In the genomic region with DNA sequence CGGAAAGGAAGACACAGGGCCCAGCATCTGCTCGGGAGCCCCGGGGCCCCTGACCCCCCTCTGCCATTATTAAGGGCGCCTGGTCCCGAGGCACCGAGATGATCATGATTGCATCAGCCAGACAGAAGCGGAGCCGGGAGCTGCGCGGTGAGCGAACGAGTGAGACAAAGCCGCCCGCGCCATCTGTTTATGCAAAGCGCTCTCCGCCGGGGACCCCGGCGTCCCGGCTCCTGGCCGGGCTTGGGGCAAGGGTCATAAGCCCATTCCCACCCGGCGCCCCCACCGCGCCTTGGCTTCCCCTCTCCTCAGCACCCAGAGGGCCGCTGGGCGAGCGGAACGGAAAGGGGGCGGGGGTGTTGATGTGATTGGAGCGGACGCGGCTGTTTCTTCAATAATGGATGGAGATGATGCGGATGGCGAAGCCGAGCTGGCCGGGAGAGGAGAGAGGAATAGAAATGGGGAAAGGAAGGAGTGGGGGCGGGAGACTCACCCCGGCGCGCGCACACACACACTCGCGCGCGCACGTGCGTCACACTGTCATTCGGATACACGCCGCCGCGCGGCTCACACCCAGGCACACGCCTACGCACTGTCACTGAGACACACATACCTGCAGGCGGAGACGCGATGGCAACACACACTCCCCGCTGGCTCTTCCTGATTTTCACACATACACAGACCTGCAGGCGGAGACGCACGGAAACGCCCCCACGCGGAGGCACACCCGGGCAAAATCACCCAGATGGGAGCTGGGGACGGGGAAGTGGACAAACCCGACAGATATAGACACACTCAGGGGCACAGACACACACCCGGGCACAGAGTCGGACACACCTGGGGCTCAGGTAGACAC, we compare ENCODE assay signal across 9 cellular contexts. TPM values are rescaled to one million over a fixed set of nuclear protein-coding genes. Genes with fewer than 3 reads are reported as not detected.
DNase-seq lines count a peak whose midpoint lies in the region; ATAC-seq, FAIRE-seq and TF ChIP-seq lines count a peak whose summit lies in the region.
"Had no signal": no experiment of that assay in that cellular context is flagged by ENCODE, and none has a peak within 500 bp of the region (broad histone marks: within the 10 kb centered on the region; RNA-seq: fewer than 3 reads in every experiment).

No MANE protein-coding gene starts in this region.

- H3K9me3 Mint-ChIP-seq in Calu3 (ENCODE audit: low read depth, unreplicated experiment) = no peaks in the 10 kb centered on the region

- H3K4me1 ChIP-seq in PC-9 (replicated peaks; ENCODE audit: insufficient read depth) = peaks cover 22% of the 10 kb centered on the region; the same call in 1 of the 2 replicates
- H3K4me1 ChIP-seq in gastroesophageal sphincter = peaks cover 2 to 86% (median 59%) of the 10 kb centered on the region in 3 donors
- H3K4me1 ChIP-seq in pancreas = peaks cover 0 to 34% (median 3%) of the 10 kb centered on the region in 3 donors
- H3K4me1 ChIP-seq in aorta (ENCODE audit: control insufficient read depth in 1 of 2, insufficient read depth in 2 of 2, low read length in 2 of 2) = no peaks in the 10 kb centered on the region

- no peaks in the 10 kb centered on the region for H3K36me3 ChIP-seq in PC-9 (ENCODE audit: low read depth)
- H3K36me3 ChIP-seq in gastroesophageal sphincter = peaks cover 0 to 5% of the 10 kb centered on the region in 2 donors
- H3K36me3 ChIP-seq in pancreas = no peaks in the 10 kb centered on the region
- H3K36me3 ChIP-seq in aorta (ENCODE audit: control insufficient read depth in 1 of 2, insufficient read depth in 2 of 2, low read length in 1 of 2) = no peaks in the 10 kb centered on the region

- BruUV-seq in Calu3 (replicated peaks; lab: Mats Ljungman, UMichigan) (no TSS peak), PC-9 (replicated peaks; lab: Mats Ljungman, UMichigan) (TSS peak; percentile 21)

- no peak for TF ChIP-seq CTCF in Calu3 (IDR thresholded peaks at IDR 0.05; ENCODE audit: unreplicated experiment)
- TF ChIP-seq CTCF in PC-9 (conservative IDR thresholded peaks at IDR 0.05) = no peak
- peak in 2 of 4 experiments; percentile 10 to 22 for TF ChIP-seq CTCF in gastroesophageal sphincter (IDR thresholded peaks at IDR 0.05)
- TF ChIP-seq CTCF in pancreas (IDR thresholded peaks at IDR 0.05) = no peak

- H3K27ac Mint-ChIP-seq in Calu3 (ENCODE audit: unreplicated experiment) = peak overlapping the region; percentile 40

- H3K27me3 ChIP-seq in PC-9 (ENCODE audit: insufficient read depth, low read depth) (peaks cover 30% of the 10 kb centered on the region), gastroesophageal sphincter (peaks cover 98% of the 10 kb centered on the region), pancreas (peaks cover 0 to 4% (median 0%) of the 10 kb centered on the region in 4 donors), aorta (ENCODE audit: control insufficient read depth in 1 of 2, insufficient read depth in 2 of 2, low read length in 1 of 2) (no peaks in the 10 kb centered on the region)

- DNase-seq in Calu3 = peak; percentile 66
- peak; percentile 40 for DNase-seq in HTR-8/SVneo (ENCODE audit: insufficient read length, low spot score)
- DNase-seq in PC-9 = peak in 1 of 2 experiments; percentile 45
- DNase-seq in activated effector memory CD4-positive, alpha-beta T cell treated with Interleukin-2 at 50 U/mL for 16 hours = peak; percentile 64
- peak in 3 of 6 donors; percentile 72 to 80 (median 76) for DNase-seq in pancreas
- peak in 1 of 2 donors; percentile 86 for DNase-seq in aorta
- DNase-seq in epidermal melanocyte (ENCODE audit: insufficient read length, low spot score) = no peak

- WGBS in gastroesophageal sphincter (ENCODE audit: low coverage in 1 of 2), 2 donors = 0% methylated on average over 1 to 25 of the region's 72 CpGs
- WGBS in pancreas, 2 donors = 0% methylated on average over 72 of the region's 72 CpGs
- 1% methylated on average over 71 to 72 of the region's 72 CpGs for WGBS in aorta, 2 donors

- no peak overlapping the region; the same call in 1 of the 2 replicates for H3K4me3 ChIP-seq in PC-9
- H3K4me3 ChIP-seq in gastroesophageal sphincter = peak overlapping the region; percentile 16 to 53
- peak overlapping the region; percentile 1 to 59 (median 30) for H3K4me3 ChIP-seq in pancreas
- H3K4me3 ChIP-seq in aorta (ENCODE audit: low read length in 2 of 2) = peak overlapping the region; percentile 7 to 44

- H3F3A ChIP-seq in PC-9 (ENCODE audit: insufficient read depth, low read depth) = peaks cover 65% of the 10 kb centered on the region

- no peaks in the 10 kb centered on the region for H3K9me2 ChIP-seq in PC-9 (ENCODE audit: insufficient read depth)

- ATAC-seq in gastroesophageal sphincter (peak; percentile 4), pancreas (peak in 3 of 4 donors; percentile 0 to 14 (median 7)), aorta (ENCODE audit: low FRiP score) (no peak)

- POLR2A ChIA-PET in PC-9 (lab: Charles Lee; ENCODE audit: unreplicated experiment) = interaction anchor here (0.5 kb wide), 1 partner anchor 111 kb away, joined by 3 read pairs; no protein-coding TSS in a partner anchor

- FAIRE-seq in HTR-8/SVneo (lab: Jason Lieb, UNC) (peak; percentile 69), pancreas (lab: Jason Lieb, UNC) (no peak)
- FAIRE-seq: TTC549 had no signal

- H3K4me1 Mint-ChIP-seq in Calu3 (ENCODE audit: low read depth, unreplicated experiment) = peaks cover 30% of the 10 kb centered on the region

- H3K27me3 Mint-ChIP-seq in Calu3 (ENCODE audit: unreplicated experiment) = peaks cover 51% of the 10 kb centered on the region

- H3K27ac ChIP-seq in PC-9 = no peak overlapping the region
- peak overlapping the region in 1 of 4 donors; percentile 22 for H3K27ac ChIP-seq in gastroesophageal sphincter
- H3K27ac ChIP-seq in pancreas = no peak overlapping the region
- no peak overlapping the region for H3K27ac ChIP-seq in aorta (ENCODE audit: low read depth in 1 of 2, low read length in 2 of 2)

- no peak for TF ChIP-seq EP300 in gastroesophageal sphincter (IDR thresholded peaks at IDR 0.05)

- CTCF ChIA-PET in Calu3 (lab: Charles Lee) = interaction anchor here (0.6 to 2.2 kb wide), 5 partner anchors 11 to 276 kb away, joined by 3 to 14 read pairs (median 3); partner anchors contain the start of gene SHMT2
- CTCF ChIA-PET in PC-9 (lab: Charles Lee) = interaction anchor here (0.6 to 1.5 kb wide), 4 partner anchors 11 to 1155 kb away, joined by 3 to 14 read pairs (median 5); partner anchors contain the start of gene SHMT2

- H3K9me3 ChIP-seq in PC-9 (ENCODE audit: insufficient read depth, low read depth) (no peaks in the 10 kb centered on the region), gastroesophageal sphincter (no peaks in the 10 kb centered on the region), pancreas (no peaks in the 10 kb centered on the region), aorta (ENCODE audit: control insufficient read depth, low read length) (no peaks in the 10 kb centered on the region)

- peak overlapping the region; percentile 50 for H3K4me2 ChIP-seq in PC-9

- H2AFZ ChIP-seq in PC-9 = no peak overlapping the region

- H3K4me3 Mint-ChIP-seq in Calu3 (ENCODE audit: low read depth, unreplicated experiment) = peak overlapping the region; percentile 82

- intact Hi-C loops in Calu3 (cut with micrococcal nuclease; ENCODE audit: unreplicated experiment) (loop anchor here (1.0 kb wide), 1 partner anchor 27 kb away; no protein-coding TSS in a partner anchor), PC-9 (cut with micrococcal nuclease; ENCODE audit: unreplicated experiment) (loop anchor here (5.0 to 10.0 kb wide), 3 partner anchors 58 to 485 kb away; partner anchors contain the start of genes PRIM1 and STAT6), pancreas (cut with DNase I) (no loop called here), aorta (cut with DNase I) (no loop called here)

- peaks cover 8% of the 10 kb centered on the region for H4K20me1 ChIP-seq in PC-9 (ENCODE audit: insufficient read depth)

- H3K36me3 Mint-ChIP-seq in Calu3 (ENCODE audit: insufficient read depth, unreplicated experiment) = peaks cover 85% of the 10 kb centered on the region

- no peaks in the 10 kb centered on the region for H3K79me2 ChIP-seq in PC-9 (ENCODE audit: low read depth)

- TF ChIP-seq POLR2A in gastroesophageal sphincter (IDR thresholded peaks at IDR 0.05) = no peak

RNA-seq across cellular contexts. Expression of gene STAC3, which starts 10.7 kb away (rescaled TPM):
- total RNA-seq in Calu3 (2022) = 5.0 and 7.0 TPM in 2 replicates
- 1.3 and 2.2 TPM in 2 replicates for total RNA-seq in PC-9 (2021)
- total RNA-seq in gastroesophageal sphincter = under 1 TPM in 3 of 4 donors, not detected in 1; 0.32 to 0.94 (median 0.35) TPM
- total RNA-seq in pancreas = 1 to 10 TPM in 2 of 6 donors, under 1 TPM in 4; 0.46 to 2.1 (median 0.76) TPM
- polyA plus RNA-seq in pancreas = 1 to 10 TPM; 2.5 to 3.0 TPM
- 1 to 10 TPM; 3.2 to 5.8 TPM for total RNA-seq in aorta
- polyA plus RNA-seq in aorta = 1 to 10 TPM in 1 of 2 donors, under 1 TPM in 1; 0.82 to 5.0 TPM

RNA-seq across cellular contexts. Expression of gene SHMT2, which starts 10.8 kb away (rescaled TPM):
- total RNA-seq in Calu3 (2022) (203 and 243 TPM in 2 replicates), PC-9 (2021) (220 and 227 TPM in 2 replicates), gastroesophageal sphincter (10 to 100 TPM; 20.5 to 42.4 (median 34.4) TPM), pancreas (100 to 1,000 TPM in 1 of 6 donors, 10 to 100 TPM in 5; 44.8 to 183 (median 63.9) TPM), aorta (10 to 100 TPM; 50.3 to 59.1 TPM)
- polyA plus RNA-seq in pancreas (10 to 100 TPM; 20.0 to 29.8 TPM), aorta (10 to 100 TPM; 34.3 to 53.4 TPM)

RNA-seq across cellular contexts. Expression of gene NXPH4, which starts 23.7 kb away (rescaled TPM):
- 2.0 and 4.1 TPM in 2 replicates for total RNA-seq in Calu3 (2022)
- 20.3 and 20.6 TPM in 2 replicates for total RNA-seq in PC-9 (2021)
- total RNA-seq in gastroesophageal sphincter = 1 to 10 TPM in 1 of 4 donors, not detected in 3; 1.1 TPM
- total RNA-seq in pancreas = 1 to 10 TPM in 4 of 6 donors, under 1 TPM in 2; 0.37 to 3.3 (median 1.2) TPM
- under 1 TPM; 0.28 to 0.38 TPM for polyA plus RNA-seq in pancreas
- total RNA-seq in aorta = 1 to 10 TPM in 1 of 2 donors, under 1 TPM in 1; 0.55 to 1.2 TPM
- under 1 TPM; 0.31 to 0.38 TPM for polyA plus RNA-seq in aorta

Comparison
In these comparisons a context has a peak if more than half of its experiments do, and no peak if none do; other contexts are left out.
1. intact Hi-C loops: an anchor here in Calu3 (1.0 kb wide) and PC-9 (5.0 to 10.0 kb wide); none called in pancreas and aorta.